Comparison of ENCODE assay signal across 16 cellular contexts in the genomic region with DNA sequence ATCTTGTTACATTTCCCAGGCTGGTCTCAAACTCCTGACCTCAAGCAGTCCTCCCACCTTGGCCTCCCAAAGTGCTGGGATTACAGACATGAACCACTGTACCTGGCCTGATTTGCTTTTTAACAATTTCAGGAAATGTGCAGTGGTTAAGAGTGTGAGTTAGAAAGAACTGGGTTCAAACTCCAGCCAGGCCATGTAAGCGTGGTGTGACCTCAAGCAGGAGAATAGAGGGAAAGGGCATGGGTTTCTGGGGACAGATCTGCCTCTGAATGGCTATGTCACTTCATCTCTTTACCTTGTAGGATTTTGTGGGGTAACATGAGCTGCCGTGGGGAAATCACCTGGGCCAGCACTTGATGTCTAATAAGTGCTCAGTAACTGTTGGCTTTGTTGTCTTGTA.
"Had no signal": no experiment of that assay in that cellular context is flagged by ENCODE, and none has a peak within 500 bp of the region (broad histone marks: within the 10 kb centered on the region; RNA-seq: fewer than 3 reads in every experiment).

No MANE protein-coding gene starts in this region.

- DNase-seq: activated CD4-positive, alpha-beta T cell treated with anti-CD3 and anti-CD28 coated beads for 48 hours; activated gamma-delta T cell treated with Interleukin-2 at 50 U/mL for 16 hours; activated T-cell treated with anti-CD3 and anti-CD28 coated beads, Interleukin-2, amount 50 U/mL, for 1 hour; central memory CD4-positive, alpha-beta T cell; cortex of kidney; effector CD8-positive, alpha-beta T cell; left lung; mesendoderm; occipital lobe; stimulated activated CD4-positive, alpha-beta T cell treated with anti-CD3 and anti-CD28 coated beads, Interleukin-2, amount 100 ng/mL, for 48 hours; stimulated activated naive CD8-positive, alpha-beta T cell treated with anti-CD3 and anti-CD28 coated beads, Interleukin-15, amount 100 ng/mL, for 72 hours had no signal

- H3K4me3 ChIP-seq: adrenal gland, left lung, prostate gland, thoracic aorta had no signal

- H3K27me3 Mint-ChIP-seq: stimulated activated naive CD8-positive, alpha-beta T cell treated with anti-CD3 and anti-CD28 coated beads, Interleukin-15, amount 100 ng/mL, for 72 hours had no signal

- H3K27me3 ChIP-seq: adrenal gland, left lung had no signal

- H3K4me1 ChIP-seq: prostate gland had no signal

- H3K27ac ChIP-seq: epithelial cell of prostate, left lung, prostate gland, thoracic aorta had no signal

- H3K9me3 Mint-ChIP-seq: nephron; stimulated activated naive CD8-positive, alpha-beta T cell treated with anti-CD3 and anti-CD28 coated beads, Interleukin-15, amount 100 ng/mL, for 72 hours had no signal

- H3K4me3 Mint-ChIP-seq: nephron; stimulated activated naive CD8-positive, alpha-beta T cell treated with anti-CD3 and anti-CD28 coated beads, Interleukin-15, amount 100 ng/mL, for 72 hours had no signal

- ATAC-seq: left lung; stimulated activated naive CD8-positive, alpha-beta T cell treated with anti-CD3 and anti-CD28 coated beads, Interleukin-15, amount 100 ng/mL, for 72 hours had no signal

- H3K9me3 ChIP-seq: adrenal gland, left lung, prostate gland, thoracic aorta had no signal
